Comparison of ENCODE assay signal across 1 cellular context in genomic region chr6:140897349-140897748, GRCh38.
A peak's percentile ranks its signal among the peaks of the same experiment; 100 is the strongest.
TF ChIP-seq lines count a peak whose summit lies in the region.

No MANE protein-coding gene starts in this region.

TF ChIP-seq in HepG2, 621 proteins besides CTCF, POLR2A, EP300 and RAD21 (continued from another document):
- TF ChIP-seq PRDM10 (CRISPR knock-in tag; IDR thresholded peaks at IDR 0.05; ENCODE audit: low read depth) (no peak), ZNF513 (CRISPR knock-in tag; conservative IDR thresholded peaks at IDR 0.05) (no peak), CEBPZ (IDR thresholded peaks at IDR 0.05; ENCODE audit: low read length) (no peak), ZNF121 (CRISPR knock-in tag; IDR thresholded peaks at IDR 0.05) (no peak), ZNF335 (CRISPR knock-in tag; IDR thresholded peaks at IDR 0.05) (no peak), DPF2 (CRISPR knock-in tag; IDR thresholded peaks at IDR 0.05; ENCODE audit: borderline replicate concordance, low read depth) (no peak), GATAD2A (CRISPR knock-in tag; IDR thresholded peaks at IDR 0.05) (no peak), ZNF788 (CRISPR knock-in tag; IDR thresholded peaks at IDR 0.05; ENCODE audit: borderline replicate concordance) (no peak), MAX (IDR thresholded peaks at IDR 0.05) (no peak; the same call in 1 of the 2 replicates), RBFOX2 (IDR thresholded peaks at IDR 0.05; ENCODE audit: low read depth, low read length) (no peak), ZNF180 (CRISPR knock-in tag; IDR thresholded peaks at IDR 0.05; ENCODE audit: borderline replicate concordance, low read depth) (no peak), ADNP (CRISPR knock-in tag; IDR thresholded peaks at IDR 0.05) (no peak), CREB3 (CRISPR knock-in tag; IDR thresholded peaks at IDR 0.05) (no peak), IKZF4 (CRISPR knock-in tag; IDR thresholded peaks at IDR 0.05; ENCODE audit: borderline replicate concordance, low read depth, not compliant biosample characterization) (no peak), KDM2A (CRISPR knock-in tag; IDR thresholded peaks at IDR 0.05; ENCODE audit: borderline replicate concordance, low read depth) (0 out of 2 replicates have a peak, but pooled peaks have one; percentile 2), MYPOP (CRISPR knock-in tag; IDR thresholded peaks at IDR 0.05) (no peak), LCORL (IDR thresholded peaks at IDR 0.05) (no peak), LCORL (CRISPR knock-in tag; IDR thresholded peaks at IDR 0.05) (no peak), ZNF354B (CRISPR knock-in tag; IDR thresholded peaks at IDR 0.05) (no peak)
